ENCODE assay signal across 25 cellular contexts in the genomic region with DNA sequence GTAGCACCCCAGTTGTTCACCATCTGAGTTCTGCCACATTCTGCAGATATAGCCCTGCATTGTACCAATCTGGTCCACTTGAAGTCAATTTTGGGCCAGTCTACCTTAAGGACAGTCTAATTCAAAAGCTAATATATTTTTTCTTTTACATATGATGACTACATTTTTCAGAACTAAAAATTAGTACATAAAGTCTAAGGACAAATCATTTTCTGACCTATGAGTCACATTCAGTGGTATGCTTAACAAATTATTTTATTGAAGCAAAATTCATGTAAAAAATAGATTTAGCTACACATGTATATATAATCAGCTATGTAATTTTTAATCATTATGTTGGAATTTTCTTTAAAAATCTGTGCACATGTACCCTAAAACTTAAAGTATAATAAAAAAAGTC. TPM values are rescaled to one million over a fixed set of nuclear protein-coding genes. Genes with fewer than 3 reads are reported as not detected.
"Had no signal": no experiment of that assay in that cellular context is flagged by ENCODE, and none has a peak within 500 bp of the region (broad histone marks: within the 10 kb centered on the region; RNA-seq: fewer than 3 reads in every experiment).

No MANE protein-coding gene starts in this region.

- H3K4me3 Mint-ChIP-seq: activated naive CD8-positive, alpha-beta T cell; activated T-helper 17 cell treated with anti-CD3 and anti-CD28 coated beads, Interleukin-2, amount 50 U/mL, for 72 hours; effector memory CD8-positive, alpha-beta T cell; naive B cell; T-cell had no signal

- H3K4me1 Mint-ChIP-seq: naive B cell had no signal

- H3K27ac ChIP-seq: colonic mucosa, esophagus squamous epithelium, foreskin keratinocyte, lower lobe of right lung, spleen, upper lobe of left lung had no signal

- H3K27ac Mint-ChIP-seq: activated naive CD8-positive, alpha-beta T cell; activated T-helper 17 cell treated with anti-CD3 and anti-CD28 coated beads, Interleukin-2, amount 50 U/mL, for 72 hours; effector memory CD8-positive, alpha-beta T cell; naive B cell; progenitor cell of endocrine pancreas; T-cell had no signal

- H3K36me3 ChIP-seq: colonic mucosa, esophagus squamous epithelium, lower lobe of right lung, sigmoid colon, spleen, upper lobe of left lung had no signal

- ATAC-seq: activated T-helper 17 cell treated with anti-CD3 and anti-CD28 coated beads, Interleukin-2, amount 50 U/mL, for 72 hours; effector memory CD8-positive, alpha-beta T cell; foreskin keratinocyte; left lobe of liver; lower lobe of right lung; T-cell had no signal

- H3K9me3 ChIP-seq: colonic mucosa had no signal

- DNase-seq: activated naive CD4-positive, alpha-beta T cell; activated T-cell treated with anti-CD3 and anti-CD28 coated beads, Interleukin-2, amount 50 U/mL, for 1 hour; central memory CD4-positive, alpha-beta T cell; colonic mucosa; dorsolateral prefrontal cortex; effector memory CD8-positive, alpha-beta T cell; esophagus squamous epithelium; foreskin keratinocyte; lower lobe of right lung; mesendoderm; naive B cell; nucleus accumbens; retina; sigmoid colon; spleen; stimulated activated CD4-positive, alpha-beta T cell treated with anti-CD3 and anti-CD28 coated beads, Interleukin-4, amount 100 ng/mL, for 1 hour; stimulated activated naive CD4-positive, alpha-beta T cell; T-cell; T-helper 9 cell; upper lobe of left lung had no signal

- H3K4me3 ChIP-seq: colonic mucosa, dorsolateral prefrontal cortex, esophagus squamous epithelium, lower lobe of right lung, sigmoid colon, spleen, upper lobe of left lung had no signal

- H3K4me1 ChIP-seq: colonic mucosa, esophagus squamous epithelium, lower lobe of right lung, upper lobe of left lung had no signal

- H3K27me3 ChIP-seq: colonic mucosa, dorsolateral prefrontal cortex, esophagus squamous epithelium, foreskin keratinocyte, sigmoid colon, spleen, upper lobe of left lung had no signal

RNA-seq across cellular contexts. Expression of a gene that starts 52.1 kb away (rescaled TPM):
- total RNA-seq: left lobe of liver, progenitor cell of endocrine pancreas had no signal
- polyA plus RNA-seq: neural cell had no signal
